ENCODE assay signal across 8 cellular contexts in genomic region chr1:41802532-41803501, GRCh38.
DNase-seq lines count a peak whose midpoint lies in the region; ATAC-seq, FAIRE-seq and TF ChIP-seq lines count a peak whose summit lies in the region.

No MANE protein-coding gene starts in this region.

- no peak for FAIRE-seq in HTR-8/SVneo (lab: Jason Lieb, UNC)

- peak overlapping the region; percentile 86 for H3K27ac Mint-ChIP-seq in activated CD8-positive, alpha-beta memory T cell treated with anti-CD3 and anti-CD28 coated beads, Interleukin-2, amount 10 ng/mL, durations not matched to agents 7 days and 5 days
- H3K27ac Mint-ChIP-seq in central memory CD8-positive, alpha-beta T cell (ENCODE audit: low read depth) = peak overlapping the region; percentile 97

- peaks cover 87% of the 10 kb centered on the region for H3K4me1 Mint-ChIP-seq in activated CD8-positive, alpha-beta memory T cell treated with anti-CD3 and anti-CD28 coated beads, Interleukin-2, amount 10 ng/mL, durations not matched to agents 7 days and 5 days
- peaks cover 83% of the 10 kb centered on the region for H3K4me1 Mint-ChIP-seq in central memory CD8-positive, alpha-beta T cell

- peak overlapping the region; percentile 34 for H3K4me3 Mint-ChIP-seq in activated CD8-positive, alpha-beta memory T cell treated with anti-CD3 and anti-CD28 coated beads, Interleukin-2, amount 10 ng/mL, durations not matched to agents 7 days and 5 days
- peak overlapping the region; percentile 70 for H3K4me3 Mint-ChIP-seq in central memory CD8-positive, alpha-beta T cell

- H3K27me3 Mint-ChIP-seq in activated CD8-positive, alpha-beta memory T cell treated with anti-CD3 and anti-CD28 coated beads, Interleukin-2, amount 10 ng/mL, durations not matched to agents 7 days and 5 days = no peaks in the 10 kb centered on the region
- no peaks in the 10 kb centered on the region for H3K27me3 Mint-ChIP-seq in central memory CD8-positive, alpha-beta T cell

- H3K4me1 ChIP-seq in neutrophil (ENCODE audit: control insufficient read depth in 1 of 2, insufficient read depth in 1 of 2, low read depth in 1 of 2, low read length in 1 of 2) = peaks cover 19 to 34% of the 10 kb centered on the region in 2 experiments

- no peak for TF ChIP-seq CTCF in neutrophil (IDR thresholded peaks at IDR 0.05)

- peak overlapping the region; percentile 65 for H3K27ac ChIP-seq in neutrophil

- no peaks in the 10 kb centered on the region for H3K9me3 Mint-ChIP-seq in activated CD8-positive, alpha-beta memory T cell treated with anti-CD3 and anti-CD28 coated beads, Interleukin-2, amount 10 ng/mL, durations not matched to agents 7 days and 5 days (ENCODE audit: low read depth)
- peaks cover 5% of the 10 kb centered on the region for H3K9me3 Mint-ChIP-seq in central memory CD8-positive, alpha-beta T cell

- peak; percentile 69 for DNase-seq in activated CD8-positive, alpha-beta memory T cell treated with anti-CD3 and anti-CD28 coated beads, Interleukin-2, amount 10 ng/mL, durations not matched to agents 7 days and 5 days
- no peak for DNase-seq in activated CD8-positive, alpha-beta memory T cell treated with anti-CD3 and anti-CD28 coated beads, Interleukin-2, amount 50 U/mL, for 4 hours
- DNase-seq in NCI-H2196 treated with DMSO at 0.1 percent for 48 hours (lab: John Stamatoyannopoulos, UW; ENCODE audit: unreplicated experiment) (peak; percentile 16), HTR-8/SVneo (ENCODE audit: insufficient read length, low spot score) (no peak), HuH-7 (ENCODE audit: low spot score) (no peak)
- peak in 1 of 2 donors; percentile 47 for DNase-seq in central memory CD8-positive, alpha-beta T cell (ENCODE audit: low spot score in 2 of 2)

- H3K27me3 ChIP-seq in neutrophil = no peaks in the 10 kb centered on the region

- no peak overlapping the region for H3K4me3 ChIP-seq in neutrophil (ENCODE audit: low read depth in 1 of 2, low read length in 1 of 2)

- CTCF ChIA-PET in activated CD8-positive, alpha-beta memory T cell treated with anti-CD3 and anti-CD28 coated beads, Interleukin-2, amount 10 ng/mL, durations not matched to agents 7 days and 5 days (lab: Charles Lee) = interaction anchor here (0.8 to 3.0 kb wide), 12 partner anchors 8 to 229 kb away, joined by 3 to 22 read pairs (median 5); no protein-coding TSS in a partner anchor

- H3K36me3 ChIP-seq in neutrophil = no peaks in the 10 kb centered on the region

- peaks cover 11% of the 10 kb centered on the region for H3K36me3 Mint-ChIP-seq in activated CD8-positive, alpha-beta memory T cell treated with anti-CD3 and anti-CD28 coated beads, Interleukin-2, amount 10 ng/mL, durations not matched to agents 7 days and 5 days
- peaks cover 8% of the 10 kb centered on the region for H3K36me3 Mint-ChIP-seq in central memory CD8-positive, alpha-beta T cell (ENCODE audit: insufficient read depth)

- ATAC-seq in activated CD8-positive, alpha-beta memory T cell treated with anti-CD3 and anti-CD28 coated beads, Interleukin-2, amount 10 ng/mL, durations not matched to agents 7 days and 5 days = peak; percentile 45
- ATAC-seq in central memory CD8-positive, alpha-beta T cell (replicated peaks; ENCODE audit: extremely low read depth, poor library complexity, severe bottlenecking) = peak; percentile 78
- no peak for ATAC-seq in HG02840 (IDR thresholded peaks at IDR 0.05; ENCODE audit: low FRiP score, unreplicated experiment)

- no peaks in the 10 kb centered on the region for H3K9me3 ChIP-seq in neutrophil

Comparison
In these comparisons a context has a peak if more than half of its experiments do, and no peak if none do; other contexts are left out.
1. DNase-seq: peak in activated CD8-positive, alpha-beta memory T cell treated with anti-CD3 and anti-CD28 coated beads, Interleukin-2, amount 10 ng/mL, durations not matched to agents 7 days and 5 days (single experiment) and NCI-H2196 treated with DMSO at 0.1 percent for 48 hours (single experiment); none in activated CD8-positive, alpha-beta memory T cell treated with anti-CD3 and anti-CD28 coated beads, Interleukin-2, amount 50 U/mL, for 4 hours (single experiment), HTR-8/SVneo (single experiment) and HuH-7 (single experiment).